Comparison of ENCODE assay signal across 17 cellular contexts in the genomic region with DNA sequence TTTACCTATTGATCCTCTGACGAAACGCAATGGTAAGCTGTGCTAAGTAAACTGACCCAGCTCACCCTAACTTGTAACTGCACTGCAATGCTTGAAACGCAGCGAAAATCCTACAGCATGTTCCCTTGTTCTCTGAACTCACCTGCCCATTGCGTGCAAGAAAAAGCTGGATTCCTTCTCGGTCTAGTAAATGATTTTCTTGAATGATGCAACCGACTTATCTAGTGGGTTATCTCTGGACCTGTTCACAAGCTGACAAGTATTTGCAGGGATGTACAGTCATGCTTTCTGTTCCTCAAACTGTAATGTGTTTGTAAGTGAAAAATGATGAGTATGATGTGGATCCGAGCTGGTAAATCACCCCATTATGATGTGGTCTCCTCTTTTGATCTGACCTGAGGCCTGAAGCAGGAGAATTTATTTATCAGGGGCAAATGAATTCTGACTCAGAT.
A peak's percentile ranks its signal among the peaks of the same experiment; 100 is the strongest.
DNase-seq lines count a peak whose midpoint lies in the region; ATAC-seq and TF ChIP-seq lines count a peak whose summit lies in the region.
"Had no signal": no experiment of that assay in that cellular context is flagged by ENCODE, and none has a peak within 500 bp of the region (broad histone marks: within the 10 kb centered on the region; RNA-seq: fewer than 3 reads in every experiment).

No MANE protein-coding gene starts in this region.

- TF ChIP-seq CTCF in IMR-90 (conservative IDR thresholded peaks at IDR 0.05; ENCODE audit: low read depth, low read length) (no peak), endothelial cell (IDR thresholded peaks at IDR 0.05; ENCODE audit: unreplicated experiment) (no peak), left ventricle myocardium inferior (IDR thresholded peaks at IDR 0.05; ENCODE audit: borderline replicate concordance) (no peak)

- DNase-seq in DMS53 (lab: John Stamatoyannopoulos, UW) (peak; percentile 93), IMR-90 (peak; percentile 43), SW480 (ENCODE audit: low spot score) (peak; percentile 71), left lobe of liver (ENCODE audit: low spot score) (no peak), mesendoderm (no peak), endothelial cell (ENCODE audit: low spot score) (no peak), left ventricle myocardium inferior (no peak)
- DNase-seq in activated CD4-positive, alpha-beta T cell treated with anti-CD3 and anti-CD28 coated beads, Interleukin-2, amount 50 U/mL, for 1 hour = no peak
- DNase-seq: activated CD4-positive, CD25-positive, alpha-beta regulatory T cell; activated T-cell treated with anti-CD3 and anti-CD28 coated beads, Interleukin-2, amount 50 U/mL, for 48 hours; aorta; lower lobe of right lung; NCI-H1092; NCI-H345; stimulated activated CD8-positive, alpha-beta memory T cell treated with anti-CD3 and anti-CD28 coated beads, Interleukin-4, amount 100 ng/mL, for 48 hours had no signal

- no peak overlapping the region for H3K27ac Mint-ChIP-seq in endothelial cell (ENCODE audit: unreplicated experiment)

- no peak for TF ChIP-seq POLR2A in IMR-90 (IDR thresholded peaks at IDR 0.05; ENCODE audit: low read depth, low read length)

- H3K4me1 Mint-ChIP-seq in endothelial cell (ENCODE audit: unreplicated experiment) = no peaks in the 10 kb centered on the region

- no peak overlapping the region for H2BK5ac ChIP-seq in IMR-90 (ENCODE audit: low read depth, low read length, poor library complexity, severe bottlenecking)
- no peak overlapping the region for H2BK5ac ChIP-seq in mesendoderm (ENCODE audit: low read length)

- TF ChIP-seq RAD21 in IMR-90 (IDR thresholded peaks at IDR 0.05; ENCODE audit: low read length) = no peak

- H2BK15ac ChIP-seq in IMR-90 (ENCODE audit: low read depth, low read length) (peak overlapping the region; percentile 34; the same call in 1 of the 3 replicates), mesendoderm (replicated peaks; ENCODE audit: low read depth) (no peak overlapping the region)

- no peak overlapping the region for H2AK9ac ChIP-seq in IMR-90 (replicated peaks; ENCODE audit: low read depth, low read length, poor library complexity)

- H3K27me3 Mint-ChIP-seq in endothelial cell (ENCODE audit: unreplicated experiment) = no peaks in the 10 kb centered on the region

- no peak overlapping the region for H3K9ac ChIP-seq in IMR-90 (ENCODE audit: low read depth, low read length)
- H3K9ac ChIP-seq in mesendoderm (ENCODE audit: low read length) = no peak overlapping the region

- H3K18ac ChIP-seq in IMR-90 (ENCODE audit: low read depth, low read length) (no peak overlapping the region), mesendoderm (ENCODE audit: low read length) (no peak overlapping the region)

- H2AK5ac ChIP-seq in IMR-90 (ENCODE audit: low read depth, low read length) = no peak overlapping the region
- no peak overlapping the region for H2AK5ac ChIP-seq in mesendoderm (ENCODE audit: low read length)

- H3K36me3 Mint-ChIP-seq in endothelial cell (ENCODE audit: low read depth, unreplicated experiment) = no peaks in the 10 kb centered on the region

- dilution Hi-C loops in IMR-90 (cut with HindIII; ENCODE audit: low sequenced_read_pairs, unreplicated experiment) = no loop called here

- H3K79me1 ChIP-seq in IMR-90 (ENCODE audit: low read depth in 1 of 2, low read length in 2 of 2) (no peaks in the 10 kb centered on the region), mesendoderm (ENCODE audit: low read length) (no peaks in the 10 kb centered on the region)

- no peaks in the 10 kb centered on the region for H3K27me3 ChIP-seq in IMR-90 (ENCODE audit: control insufficient read depth, insufficient read depth, low read length)
- no peaks in the 10 kb centered on the region for H3K27me3 ChIP-seq in mesendoderm (ENCODE audit: insufficient read depth, low read length, poor library complexity)
- no peaks in the 10 kb centered on the region for H3K27me3 ChIP-seq in left ventricle myocardium inferior (ENCODE audit: low read depth)
- H3K27me3 ChIP-seq: gastroesophageal sphincter, SJSA1 had no signal

- no peak overlapping the region for H3K4me3 Mint-ChIP-seq in endothelial cell (ENCODE audit: unreplicated experiment)

- intact Hi-C loops in IMR-90 (cut with micrococcal nuclease) (no loop called here), left ventricle myocardium inferior (cut with micrococcal nuclease) (no loop called here)

- no peak overlapping the region for H4K91ac ChIP-seq in IMR-90 (ENCODE audit: insufficient read depth, low read depth, low read length)

- ATAC-seq in IMR-90 (ENCODE audit: low read depth) = peak; percentile 37; the same call in 1 of the 2 replicates
- peak; percentile 70 for ATAC-seq in left lobe of liver
- ATAC-seq: gastroesophageal sphincter, lower lobe of right lung had no signal

- no peaks in the 10 kb centered on the region for H3K79me2 ChIP-seq in mesendoderm (ENCODE audit: control insufficient read depth, insufficient read depth, low read length)

- H3K9me1 ChIP-seq in IMR-90 (ENCODE audit: insufficient read depth, low read length) = no peaks in the 10 kb centered on the region

- CTCF ChIA-PET in IMR-90 (lab: Yijun Ruan, JAX) = no interaction called here

- no peak overlapping the region for H3K23ac ChIP-seq in IMR-90 (ENCODE audit: low read depth, low read length)
- no peak overlapping the region for H3K23ac ChIP-seq in mesendoderm (ENCODE audit: low read length)

- H3K56ac ChIP-seq in IMR-90 (ENCODE audit: extremely low read depth, insufficient read depth, low read length) = no peak overlapping the region
- H3K56ac ChIP-seq in mesendoderm (ENCODE audit: low read length) = no peak overlapping the region

- 100% methylated on average over 1 of the region's 8 CpGs; no CpG with 5 or more reads in 1 of the 2 experiments for WGBS in IMR-90 (ENCODE audit: extremely low coverage in 2 of 2, insufficient read length in 1 of 2), 2 experiments
- no CpG with 5 or more reads among the region's 8 CpGs for WGBS in mesendoderm (ENCODE audit: extremely low coverage, insufficient coverage, low lambda C conversion rate)

- H4K20me1 ChIP-seq in IMR-90 (ENCODE audit: insufficient read depth, low read length) = no peaks in the 10 kb centered on the region

- no peak overlapping the region for H3K27ac ChIP-seq in IMR-90 (ENCODE audit: insufficient read depth, low read length)
- H3K27ac ChIP-seq in mesendoderm (ENCODE audit: low read depth, low read length) = no peak overlapping the region
- H3K27ac ChIP-seq in left ventricle myocardium inferior (replicated peaks) = no peak overlapping the region
- H3K27ac ChIP-seq: gastroesophageal sphincter, lower lobe of right lung, SJSA1 had no signal

- H3K4me3 ChIP-seq in IMR-90 (ENCODE audit: insufficient read depth, low read depth, low read length) (no peak overlapping the region), mesendoderm (ENCODE audit: low read length) (no peak overlapping the region), left ventricle myocardium inferior (no peak overlapping the region)
- H3K4me3 ChIP-seq: gastroesophageal sphincter, lower lobe of right lung, SJSA1 had no signal

- POLR2A ChIA-PET in IMR-90 (lab: Charles Lee; ENCODE audit: unreplicated experiment) = no interaction called here

- H3K4me1 ChIP-seq in IMR-90 (ENCODE audit: control insufficient read depth, insufficient read depth, low read length) = no peaks in the 10 kb centered on the region
- H3K4me1 ChIP-seq in mesendoderm (ENCODE audit: control insufficient read depth, low read depth, low read length) = no peaks in the 10 kb centered on the region
- no peaks in the 10 kb centered on the region for H3K4me1 ChIP-seq in left ventricle myocardium inferior
- H3K4me1 ChIP-seq: lower lobe of right lung had no signal

- H3K4ac ChIP-seq in IMR-90 (ENCODE audit: low read depth, low read length) = no peak overlapping the region
- no peak overlapping the region for H3K4ac ChIP-seq in mesendoderm (ENCODE audit: low read depth, low read length)

- H3K36me3 ChIP-seq in IMR-90 (ENCODE audit: control insufficient read depth, insufficient read depth, low read length) (no peaks in the 10 kb centered on the region), mesendoderm (ENCODE audit: control insufficient read depth, insufficient read depth, low read length) (no peaks in the 10 kb centered on the region), left ventricle myocardium inferior (no peaks in the 10 kb centered on the region)
- H3K36me3 ChIP-seq: gastroesophageal sphincter, lower lobe of right lung, SJSA1 had no signal

- H4K8ac ChIP-seq in IMR-90 (ENCODE audit: low read depth in 2 of 2, low read length in 2 of 2) (no peak overlapping the region), mesendoderm (ENCODE audit: low read depth, low read length) (no peak overlapping the region)

- in situ Hi-C loops in IMR-90 (cut with MboI; ENCODE audit: low sequenced_read_pairs) = no loop called here

- BruUV-seq in IMR-90 (replicated peaks; lab: Mats Ljungman, UMichigan) = no TSS peak

- H3K9me3 Mint-ChIP-seq in endothelial cell (ENCODE audit: unreplicated experiment) = no peaks in the 10 kb centered on the region

- no peak overlapping the region for H3K14ac ChIP-seq in IMR-90 (replicated peaks; ENCODE audit: low read depth, low read length)

- no peak overlapping the region for H2BK20ac ChIP-seq in IMR-90 (ENCODE audit: low read depth, low read length)

- no peak overlapping the region for H2AFZ ChIP-seq in IMR-90 (replicated peaks; ENCODE audit: low read length, poor library complexity)

- H4K5ac ChIP-seq in IMR-90 (ENCODE audit: low read depth, low read length) (no peak overlapping the region), mesendoderm (ENCODE audit: low read length) (no peak overlapping the region)

- H3K9me3 ChIP-seq in IMR-90 (ENCODE audit: control insufficient read depth, insufficient read depth, low read length) (no peaks in the 10 kb centered on the region), left ventricle myocardium inferior (replicated peaks) (no peaks in the 10 kb centered on the region)
- H3K9me3 ChIP-seq: gastroesophageal sphincter, lower lobe of right lung, SJSA1 had no signal

- H3K4me2 ChIP-seq in IMR-90 (ENCODE audit: low read depth, low read length) (no peak overlapping the region), mesendoderm (ENCODE audit: low read length) (no peak overlapping the region)

- H2BK120ac ChIP-seq in IMR-90 (ENCODE audit: low read depth, low read length) (no peak overlapping the region), mesendoderm (ENCODE audit: low read depth, low read length) (no peak overlapping the region)

TF ChIP-seq in IMR-90, 13 proteins besides CTCF, POLR2A, EP300 and RAD21 (continues in another document):
- no peak for TF ChIP-seq MAZ (IDR thresholded peaks at IDR 0.05; ENCODE audit: borderline replicate concordance, low read depth, low read length)
- TF ChIP-seq CEBPB (IDR thresholded peaks at IDR 0.05; ENCODE audit: low read depth, low read length) = 0 out of 2 replicates have a peak, but pooled peaks have one; percentile 15
- TF ChIP-seq BHLHE40 (IDR thresholded peaks at IDR 0.05; ENCODE audit: low read depth, low read length) = no peak

Comparison
In these comparisons a context has a peak if more than half of its experiments do, and no peak if none do; other contexts are left out.
1. DNase-seq: peak in DMS53 (single experiment), IMR-90 (single experiment) and SW480 (single experiment); none in left lobe of liver (single experiment), activated CD4-positive, alpha-beta T cell treated with anti-CD3 and anti-CD28 coated beads, Interleukin-2, amount 50 U/mL, for 1 hour (single experiment), mesendoderm (single experiment), endothelial cell (single experiment) and left ventricle myocardium inferior (single experiment).